In genomic region chr7:39317107-39317506, GRCh38 we compare ENCODE assay signal across 27 cellular contexts.
"Had no signal": no experiment of that assay in that cellular context is flagged by ENCODE, and none has a peak within 500 bp of the region (broad histone marks: within the 10 kb centered on the region; RNA-seq: fewer than 3 reads in every experiment).

No MANE protein-coding gene starts in this region.

- H3K27me3 Mint-ChIP-seq: stimulated activated naive CD8-positive, alpha-beta T cell treated with anti-CD3 and anti-CD28 coated beads, Interleukin-15, amount 100 ng/mL, for 72 hours had no signal

- DNase-seq: hippocampal formation; islet precursor cell; left ventricle myocardium inferior; midbrain; mucosa of descending colon; naive thymus-derived CD4-positive, alpha-beta T cell; nucleus accumbens; pancreas; posterior cingulate gyrus; retina; right cardiac atrium; stimulated activated CD4-positive, alpha-beta T cell treated with anti-CD3 and anti-CD28 coated beads, Interleukin-12 subunit alpha, Interleukin-12 subunit beta, amount 100 ng/mL, for 4 hours; stimulated activated CD4-positive, alpha-beta T cell treated with anti-CD3 and anti-CD28 coated beads, Interleukin-15, amount 100 ng/mL, for 24 hours; stimulated activated CD4-positive, alpha-beta T cell treated with anti-CD3 and anti-CD28 coated beads, Interleukin-2, amount 100 ng/mL, for 24 hours; stimulated activated CD4-positive, alpha-beta T cell treated with anti-CD3 and anti-CD28 coated beads, Interleukin-4, amount 100 ng/mL, for 24 hours; stimulated activated naive CD4-positive, alpha-beta T cell treated with Interleukin-2 at 50 U/mL for 16 hours; stimulated activated naive CD8-positive, alpha-beta T cell treated with anti-CD3 and anti-CD28 coated beads, Interleukin-15, amount 100 ng/mL, for 72 hours; substantia nigra; uterus had no signal

- H3K4me3 Mint-ChIP-seq: naive thymus-derived CD4-positive, alpha-beta T cell; natural killer cell treated with Interleukin-12 subunit alpha and Interleukin-12 subunit beta and Interleukin-15 and Interleukin-18, amount 100 ng/mL, for 72 hours; stimulated activated memory B cell treated with anti-CD40 and anti-IgM and Interleukin-4, amounts not matched to agents 10 μg/mL and 1 μg/mL and 100 μg/mL, for 72 hours; stimulated activated naive CD8-positive, alpha-beta T cell treated with anti-CD3 and anti-CD28 coated beads, Interleukin-15, amount 100 ng/mL, for 72 hours; type B pancreatic cell had no signal

- H3K4me3 ChIP-seq: left ventricle myocardium inferior, lung, mucosa of descending colon, pancreas, prostate gland, skin epidermis, tibial nerve, uterus had no signal

- H3K36me3 Mint-ChIP-seq: naive thymus-derived CD4-positive, alpha-beta T cell; natural killer cell treated with Interleukin-12 subunit alpha and Interleukin-12 subunit beta and Interleukin-15 and Interleukin-18, amount 100 ng/mL, for 72 hours; stimulated activated memory B cell treated with anti-CD40 and anti-IgM and Interleukin-4, amounts not matched to agents 10 μg/mL and 1 μg/mL and 100 μg/mL, for 72 hours; type B pancreatic cell had no signal

- H3K9me3 ChIP-seq: left ventricle myocardium inferior, mucosa of descending colon, pancreas, prostate gland, tibial nerve, uterus had no signal

- H3K9me3 Mint-ChIP-seq: naive thymus-derived CD4-positive, alpha-beta T cell; natural killer cell treated with Interleukin-12 subunit alpha and Interleukin-12 subunit beta and Interleukin-15 and Interleukin-18, amount 100 ng/mL, for 72 hours; stimulated activated memory B cell treated with anti-CD40 and anti-IgM and Interleukin-4, amounts not matched to agents 10 μg/mL and 1 μg/mL and 100 μg/mL, for 72 hours; stimulated activated naive CD8-positive, alpha-beta T cell treated with anti-CD3 and anti-CD28 coated beads, Interleukin-15, amount 100 ng/mL, for 72 hours; type B pancreatic cell had no signal

- H3K36me3 ChIP-seq: left ventricle myocardium inferior, pancreas, prostate gland, tibial nerve, uterus had no signal

- H3K4me1 ChIP-seq: left ventricle myocardium inferior, pancreas, prostate gland, tibial nerve, uterus had no signal

- H3K27me3 ChIP-seq: pancreas, tibial nerve, uterus had no signal

- FAIRE-seq: pancreas had no signal

- ATAC-seq: mucosa of descending colon; naive thymus-derived CD4-positive, alpha-beta T cell; natural killer cell treated with Interleukin-12 subunit alpha and Interleukin-12 subunit beta and Interleukin-15 and Interleukin-18, amount 100 ng/mL, for 72 hours; pancreas; right cardiac atrium; sciatic nerve; stimulated activated memory B cell treated with anti-CD40 and anti-IgM and Interleukin-4, amounts not matched to agents 10 μg/mL and 1 μg/mL and 100 μg/mL, for 72 hours; stimulated activated naive CD8-positive, alpha-beta T cell treated with anti-CD3 and anti-CD28 coated beads, Interleukin-15, amount 100 ng/mL, for 72 hours had no signal

- H3K4me1 Mint-ChIP-seq: naive thymus-derived CD4-positive, alpha-beta T cell; stimulated activated memory B cell treated with anti-CD40 and anti-IgM and Interleukin-4, amounts not matched to agents 10 μg/mL and 1 μg/mL and 100 μg/mL, for 72 hours; stimulated activated naive CD8-positive, alpha-beta T cell treated with anti-CD3 and anti-CD28 coated beads, Interleukin-15, amount 100 ng/mL, for 72 hours had no signal

- H3K27ac ChIP-seq: left ventricle myocardium inferior, pancreas, prostate gland, skin epidermis, tibial nerve, uterus had no signal
